Comparison of ENCODE assay signal across 16 cellular contexts in the genomic region with DNA sequence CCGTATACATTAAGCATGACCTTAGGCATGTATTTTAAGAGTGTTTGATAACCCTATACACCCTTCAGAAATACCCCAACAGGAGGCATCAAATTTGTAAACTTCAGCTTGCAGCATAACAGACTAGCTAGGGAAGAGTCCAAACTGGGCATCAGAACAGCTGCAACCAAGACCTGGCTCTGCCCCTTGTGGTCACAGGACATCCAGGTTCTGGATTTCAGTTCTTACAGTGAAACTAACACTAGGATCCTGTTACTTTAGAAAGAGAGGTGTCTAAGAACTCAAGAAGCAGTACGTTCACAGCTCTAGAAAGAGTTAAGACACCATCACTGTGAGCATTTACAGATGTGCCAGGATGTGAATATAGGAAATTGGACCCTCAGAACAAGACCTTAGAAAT.
DNase-seq lines count a peak whose midpoint lies in the region; ATAC-seq and TF ChIP-seq lines count a peak whose summit lies in the region.
"Had no signal": no experiment of that assay in that cellular context is flagged by ENCODE, and none has a peak within 500 bp of the region (broad histone marks: within the 10 kb centered on the region; RNA-seq: fewer than 3 reads in every experiment).

No MANE protein-coding gene starts in this region.

- in situ Hi-C loops in GM23248 (cut with MboI), result no loop called here

- H3K4me1 ChIP-seq in GM23248 (ENCODE audit: insufficient read depth) (peaks cover 27% of the 10 kb centered on the region), SJCRH30 (peaks cover 16% of the 10 kb centered on the region), thyroid gland (peaks cover 0 to 6% of the 10 kb centered on the region in 2 donors), tibial nerve (peaks cover 0 to 12% (median 1%) of the 10 kb centered on the region in 4 donors)

- no peak for ATAC-seq in HG02852 (IDR thresholded peaks at IDR 0.05; ENCODE audit: unreplicated experiment)
- ATAC-seq: activated CD8-positive, alpha-beta memory T cell treated with anti-CD3 and anti-CD28 coated beads, Interleukin-2, amount 10 ng/mL, durations not matched to agents 7 days and 5 days; foreskin keratinocyte; left cardiac atrium had no signal

- H3K9me3 ChIP-seq in GM23248 (ENCODE audit: low read depth) (no peaks in the 10 kb centered on the region), SJCRH30 (replicated peaks) (no peaks in the 10 kb centered on the region), thyroid gland (no peaks in the 10 kb centered on the region), tibial nerve (peaks cover 0 to 5% (median 0%) of the 10 kb centered on the region in 4 donors)

- H3K9me2 ChIP-seq in GM23248 (ENCODE audit: insufficient read depth), result no peaks in the 10 kb centered on the region

- 86 to 88% methylated on average over 2 of the region's 2 CpGs for WGBS in GM23248 (ENCODE audit: low coverage in 1 of 2, low lambda C conversion rate in 2 of 2, missing lambda C conversion rate in 2 of 2), 2 experiments
- WGBS in thyroid gland, 2 donors, result 91 to 94% methylated on average over 2 of the region's 2 CpGs
- WGBS in tibial nerve, 2 donors, result 60 to 61% methylated on average over 2 of the region's 2 CpGs

- peak; percentile 32 for DNase-seq in GM23248
- DNase-seq in SJCRH30, result peak; percentile 55 to 77
- DNase-seq in fibroblast of the aortic adventitia (ENCODE audit: low read depth), result no peak
- no peak for DNase-seq in retinal pigment epithelial cell (ENCODE audit: low read depth)
- DNase-seq in thyroid gland, result no peak
- DNase-seq in dedifferentiated amniotic fluid mesenchymal stem cell (ENCODE audit: extremely low spot score), result no peak
- DNase-seq in tibial nerve (ENCODE audit: low spot score in 2 of 2), result no peak
- DNase-seq: activated CD8-positive, alpha-beta memory T cell treated with anti-CD3 and anti-CD28 coated beads, Interleukin-2, amount 10 ng/mL, durations not matched to agents 7 days and 5 days; activated naive CD4-positive, alpha-beta T cell treated with anti-CD3 and anti-CD28 coated beads, Interleukin-2, amount 10 ng/mL, durations not matched to agents 7 days and 5 days; foreskin keratinocyte; left cardiac atrium; naive B cell; NCI-H2227 treated with DMSO at 0.1 percent for 48 hours; small intestine had no signal

- H3K9ac ChIP-seq in GM23248, result no peak overlapping the region; the same call in 1 of the 2 replicates

- no peaks in the 10 kb centered on the region for H3K27me3 ChIP-seq in GM23248 (replicated peaks; ENCODE audit: insufficient read depth)
- H3K27me3 ChIP-seq in SJCRH30, result no peaks in the 10 kb centered on the region
- H3K27me3 ChIP-seq in thyroid gland, result no peaks in the 10 kb centered on the region
- no peaks in the 10 kb centered on the region for H3K27me3 ChIP-seq in tibial nerve
- H3K27me3 ChIP-seq: foreskin keratinocyte had no signal

- peak; percentile 43 for TF ChIP-seq CTCF in fibroblast of the aortic adventitia (IDR thresholded peaks at IDR 0.05; ENCODE audit: insufficient read depth, low read length)
- TF ChIP-seq CTCF in retinal pigment epithelial cell (conservative IDR thresholded peaks at IDR 0.05; ENCODE audit: low read depth, low read length), result peak; percentile 40
- peak in 1 of 6 experiments; percentile 3 for TF ChIP-seq CTCF in thyroid gland (IDR thresholded peaks at IDR 0.05)
- TF ChIP-seq CTCF in tibial nerve (IDR thresholded peaks at IDR 0.05), result no peak

- H3K27ac ChIP-seq in GM23248 (no peak overlapping the region), SJCRH30 (peak overlapping the region; percentile 3; the same call in 1 of the 2 replicates), thyroid gland (no peak overlapping the region), tibial nerve (peak overlapping the region in 1 of 4 donors; percentile 13)
- H3K27ac ChIP-seq: foreskin keratinocyte, RWPE1 had no signal

- TF ChIP-seq POLR2A in thyroid gland (IDR thresholded peaks at IDR 0.05) (no peak), tibial nerve (IDR thresholded peaks at IDR 0.05) (no peak)

- intact Hi-C loops in thyroid gland (cut with DNase I), result no loop called here

- no peak overlapping the region for H3K4me3 ChIP-seq in GM23248
- H3K4me3 ChIP-seq in SJCRH30, result no peak overlapping the region
- H3K4me3 ChIP-seq in fibroblast of the aortic adventitia (ENCODE audit: low read depth, low read length), result no peak overlapping the region
- no peak overlapping the region for H3K4me3 ChIP-seq in retinal pigment epithelial cell (ENCODE audit: low read length)
- no peak overlapping the region for H3K4me3 ChIP-seq in thyroid gland (replicated peaks in 1 of 3)
- H3K4me3 ChIP-seq in tibial nerve, result no peak overlapping the region

- H4K20me1 ChIP-seq in GM23248 (ENCODE audit: insufficient read depth), result no peaks in the 10 kb centered on the region

- H3F3A ChIP-seq in GM23248 (ENCODE audit: insufficient read depth), result peaks cover 14% of the 10 kb centered on the region

- H3K36me3 ChIP-seq in GM23248 (ENCODE audit: low read depth), result no peaks in the 10 kb centered on the region
- H3K36me3 ChIP-seq in SJCRH30, result no peaks in the 10 kb centered on the region; the same call in 1 of the 2 replicates
- no peaks in the 10 kb centered on the region for H3K36me3 ChIP-seq in thyroid gland
- no peaks in the 10 kb centered on the region for H3K36me3 ChIP-seq in tibial nerve

- peaks cover 79% of the 10 kb centered on the region for H3K79me2 ChIP-seq in GM23248 (ENCODE audit: insufficient read depth)

- H3K4me2 ChIP-seq in GM23248 (ENCODE audit: unreplicated experiment), result no peak overlapping the region

- TF ChIP-seq EP300 in tibial nerve (IDR thresholded peaks at IDR 0.05), result no peak

- H2AFZ ChIP-seq in GM23248, result no peak overlapping the region

Comparison
In these comparisons a context has a peak if more than half of its experiments do, and no peak if none do; other contexts are left out.
1. DNase-seq: peak in GM23248 (single experiment) and SJCRH30 (2 of 2); none in fibroblast of the aortic adventitia (single experiment), retinal pigment epithelial cell (single experiment), thyroid gland (0 of 2), dedifferentiated amniotic fluid mesenchymal stem cell (single experiment) and tibial nerve (0 of 2).
2. CTCF ChIP-seq: peak in fibroblast of the aortic adventitia (single experiment) and retinal pigment epithelial cell (single experiment); none in tibial nerve (0 of 5).